ENCODE assay signal across 24 cellular contexts in genomic region chr15:38622317-38622716, GRCh38. TPM values are rescaled to one million over a fixed set of nuclear protein-coding genes. Genes with fewer than 3 reads are reported as not detected.
A peak's percentile ranks its signal among the peaks of the same experiment; 100 is the strongest.
DNase-seq lines count a peak whose midpoint lies in the region; ATAC-seq and TF ChIP-seq lines count a peak whose summit lies in the region.
"Had no signal": no experiment of that assay in that cellular context is flagged by ENCODE, and none has a peak within 500 bp of the region (broad histone marks: within the 10 kb centered on the region; RNA-seq: fewer than 3 reads in every experiment).

No MANE protein-coding gene starts in this region.

- H2BK12ac ChIP-seq in trophoblast cell (ENCODE audit: low read length): no peak overlapping the region

- H3K79me1 ChIP-seq in trophoblast cell (ENCODE audit: low read length): no peaks in the 10 kb centered on the region

- no CpG with 5 or more reads among the region's 7 CpGs for WGBS in trophoblast cell (ENCODE audit: extremely low coverage, insufficient coverage, insufficient read length)

- H3K4me2 ChIP-seq in trophoblast cell (ENCODE audit: low read length): no peak overlapping the region

- peak; percentile 95 for ATAC-seq in mucosa of descending colon
- no peak for ATAC-seq in HG03039 (IDR thresholded peaks at IDR 0.05; ENCODE audit: unreplicated experiment)
- ATAC-seq: PC-3, Right ventricle myocardium inferior had no signal

- no peak overlapping the region for H2AK5ac ChIP-seq in trophoblast cell (ENCODE audit: low read length)

- H3K23ac ChIP-seq in trophoblast cell (ENCODE audit: low read length): no peak overlapping the region

- H3K27me3 ChIP-seq in trophoblast cell (ENCODE audit: insufficient read depth, low read length): no peaks in the 10 kb centered on the region
- H3K27me3 ChIP-seq: SJCRH30 had no signal

- no peaks in the 10 kb centered on the region for H3K79me2 ChIP-seq in trophoblast cell (ENCODE audit: control insufficient read depth, insufficient read depth, low read length, poor library complexity)

- no peak overlapping the region for H4K91ac ChIP-seq in trophoblast cell (ENCODE audit: low read depth, low read length)

- DNase-seq in G401 (ENCODE audit: low spot score) (peak; percentile 56), cerebellum (ENCODE audit: low spot score) (peak; percentile 36), mucosa of descending colon (peak; percentile 60 to 66 (median 62)), trophoblast cell (peak; percentile 10 to 71), medulla oblongata (ENCODE audit: extremely low spot score) (no peak)
- no peak for DNase-seq in activated CD4-positive, alpha-beta T cell treated with anti-CD3 and anti-CD28 coated beads for 1 hour
- no peak for DNase-seq in stimulated activated CD4-positive, alpha-beta T cell treated with anti-CD3 and anti-CD28 coated beads, Interleukin-12 subunit alpha, Interleukin-12 subunit beta, amount 100 ng/mL, for 4 hours
- DNase-seq: 8988T, ACHN, GM23248, H7, KBM-7, MG63, NCI-H1105 treated with DMSO at 0.1 percent for 48 hours, NCI-H146, NCI-H1930, NCI-H2107, NCI-H446, NCI-H524 treated with DMSO at 0.1 percent for 48 hours, NCI-H82, PC-3, SJCRH30 had no signal

- H3K4me3 ChIP-seq in mucosa of descending colon (no peak overlapping the region), trophoblast cell (ENCODE audit: low read depth, low read length) (no peak overlapping the region)
- H3K4me3 ChIP-seq: GM23248, MG63, SJCRH30 had no signal

- H3K18ac ChIP-seq in trophoblast cell (ENCODE audit: low read length): no peak overlapping the region

- H3K14ac ChIP-seq in trophoblast cell (ENCODE audit: low read length): no peak overlapping the region

- H3K9ac ChIP-seq in trophoblast cell (ENCODE audit: low read length): no peak overlapping the region
- H3K9ac ChIP-seq: GM23248 had no signal

- H4K8ac ChIP-seq in trophoblast cell (ENCODE audit: low read depth, low read length): no peak overlapping the region

- H3K36me3 ChIP-seq in mucosa of descending colon (ENCODE audit: low read depth) (no peaks in the 10 kb centered on the region), trophoblast cell (ENCODE audit: control insufficient read depth in 1 of 2, insufficient read depth in 2 of 2, low read length in 2 of 2) (no peaks in the 10 kb centered on the region)
- H3K36me3 ChIP-seq: MG63, SJCRH30 had no signal

- no peak overlapping the region for H3K27ac ChIP-seq in trophoblast cell (ENCODE audit: low read depth, low read length)
- H3K27ac ChIP-seq: GM23248, SJCRH30 had no signal

- H3K9me3 ChIP-seq in mucosa of descending colon (no peaks in the 10 kb centered on the region), trophoblast cell (ENCODE audit: insufficient read depth, low read depth, low read length) (no peaks in the 10 kb centered on the region)
- H3K9me3 ChIP-seq: MG63, SJCRH30 had no signal

- no peak overlapping the region for H2BK120ac ChIP-seq in trophoblast cell (ENCODE audit: insufficient read depth, low read length, poor library complexity)

- H2BK5ac ChIP-seq in trophoblast cell (ENCODE audit: low read depth, low read length, poor library complexity): no peak overlapping the region

- no peak overlapping the region for H4K12ac ChIP-seq in trophoblast cell (ENCODE audit: low read depth, low read length)

- no peak overlapping the region for H2AFZ ChIP-seq in trophoblast cell (ENCODE audit: insufficient read depth, low read length, poor library complexity)
- H2AFZ ChIP-seq: GM23248 had no signal

- intact Hi-C loops in mucosa of descending colon (cut with DNase I, micrococcal nuclease): no loop called here

- H3K4me1 ChIP-seq in mucosa of descending colon (ENCODE audit: low read depth) (peaks cover 22% of the 10 kb centered on the region), trophoblast cell (ENCODE audit: control insufficient read depth in 1 of 2, insufficient read depth in 2 of 2, low read length in 2 of 2) (peaks cover 0 to 2% of the 10 kb centered on the region in 2 experiments)
- H3K4me1 ChIP-seq: SJCRH30 had no signal

- in situ Hi-C loops in G401 (cut with HindIII; ENCODE audit: low sequenced_read_pairs): no loop called here

- no peak overlapping the region for H3K4ac ChIP-seq in trophoblast cell (ENCODE audit: low read depth, low read length)

- no peak for TF ChIP-seq CTCF in mucosa of descending colon (IDR thresholded peaks at IDR 0.05)

RNA-seq across cellular contexts. Expression of gene RASGRP1, which starts 57.7 kb away (rescaled TPM):
- not detected in 2 replicates for total RNA-seq in G401 (2014; rRNA removed; shearing (Covaris generic))
- 10.2 TPM for total RNA-seq in cerebellum
- total RNA-seq in mucosa of descending colon: 1 to 10 TPM; 1.2 to 2.6 (median 2.6) TPM
- 19.6 and 22.1 TPM in 2 replicates for polyA plus RNA-seq in trophoblast cell (2013)
- total RNA-seq: PC-3 had no signal

Comparison
In these comparisons a context has a peak if more than half of its experiments do, and no peak if none do; other contexts are left out.
1. DNase-seq: peak in G401 (single experiment), cerebellum (single experiment), mucosa of descending colon (3 of 3) and trophoblast cell (2 of 2); none in activated CD4-positive, alpha-beta T cell treated with anti-CD3 and anti-CD28 coated beads for 1 hour (single experiment), stimulated activated CD4-positive, alpha-beta T cell treated with anti-CD3 and anti-CD28 coated beads, Interleukin-12 subunit alpha, Interleukin-12 subunit beta, amount 100 ng/mL, for 4 hours (single experiment) and medulla oblongata (single experiment).